Comparison of ENCODE assay signal across 1 cellular context in the genomic region with DNA sequence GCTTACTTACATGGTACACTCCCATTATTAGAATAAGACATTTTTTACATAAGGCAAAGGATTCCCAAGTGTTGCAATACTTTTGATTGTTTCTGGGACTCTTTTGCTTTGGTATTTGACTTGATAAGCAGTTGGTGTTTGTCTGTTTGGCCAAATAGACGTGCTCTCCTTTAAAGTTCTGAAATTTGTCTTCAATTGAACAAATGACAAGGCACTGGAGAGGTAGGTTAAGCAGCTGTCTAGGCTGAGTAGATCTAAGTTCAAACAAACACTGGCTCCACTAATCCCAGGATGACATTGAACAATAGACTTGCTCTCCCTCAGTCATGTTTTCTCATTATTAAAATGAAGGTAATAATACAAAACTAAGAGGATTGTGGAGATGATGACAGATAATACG.
TF ChIP-seq lines count a peak whose summit lies in the region.

No MANE protein-coding gene starts in this region.

TF ChIP-seq in HepG2, 621 proteins besides CTCF, POLR2A, EP300 and RAD21 (continued from another document and continues in another):
- TF ChIP-seq YEATS4 (CRISPR knock-in tag; IDR thresholded peaks at IDR 0.05; ENCODE audit: borderline replicate concordance) (no peak), KDM3A (CRISPR knock-in tag; IDR thresholded peaks at IDR 0.05; ENCODE audit: low read depth) (no peak), HMG20A (CRISPR knock-in tag; IDR thresholded peaks at IDR 0.05; ENCODE audit: borderline replicate concordance) (peak; percentile 71; the same call in 1 of the 2 replicates), NBN (conservative IDR thresholded peaks at IDR 0.05) (no peak), MXI1 (IDR thresholded peaks at IDR 0.05; ENCODE audit: borderline replicate concordance, low read depth, low read length) (no peak), ZBTB1 (CRISPR knock-in tag; IDR thresholded peaks at IDR 0.05; ENCODE audit: borderline replicate concordance) (no peak), ZMYM2 (CRISPR knock-in tag; IDR thresholded peaks at IDR 0.05) (no peak), ZMYM4 (CRISPR knock-in tag; IDR thresholded peaks at IDR 0.05) (peak; percentile 73), ZNF572 (CRISPR knock-in tag; IDR thresholded peaks at IDR 0.05) (no peak), ZFP36L1 (CRISPR knock-in tag; IDR thresholded peaks at IDR 0.05) (no peak), ESRRA (CRISPR knock-in tag; IDR thresholded peaks at IDR 0.05; ENCODE audit: low read depth) (0 out of 2 replicates have a peak, but pooled peaks have one; percentile 46), ZNF674 (CRISPR knock-in tag; IDR thresholded peaks at IDR 0.05; ENCODE audit: low read depth) (no peak), ZNF558 (CRISPR knock-in tag; IDR thresholded peaks at IDR 0.05; ENCODE audit: borderline replicate concordance) (no peak), ZNF205 (CRISPR knock-in tag; IDR thresholded peaks at IDR 0.05) (peak; percentile 24; the same call in 1 of the 2 replicates), REXO4 (CRISPR knock-in tag; IDR thresholded peaks at IDR 0.05; ENCODE audit: borderline replicate concordance) (no peak), ZBTB7A (CRISPR knock-in tag; IDR thresholded peaks at IDR 0.05) (no peak), SMARCE1 (IDR thresholded peaks at IDR 0.05; ENCODE audit: borderline replicate concordance) (no peak), SRSF4 (IDR thresholded peaks at IDR 0.05; ENCODE audit: low read depth, low read length, poor library complexity, severe bottlenecking) (no peak), HOXA9 (CRISPR knock-in tag; IDR thresholded peaks at IDR 0.05; ENCODE audit: borderline replicate concordance) (no peak), NCOA1 (CRISPR knock-in tag; IDR thresholded peaks at IDR 0.05) (no peak; the same call in 1 of the 2 replicates), SOX6 (IDR thresholded peaks at IDR 0.05) (no peak), SOX6 (CRISPR knock-in tag; IDR thresholded peaks at IDR 0.05) (peak; percentile 97), ZC3H4 (CRISPR knock-in tag; IDR thresholded peaks at IDR 0.05; ENCODE audit: borderline replicate concordance) (no peak), ZNF432 (CRISPR knock-in tag; IDR thresholded peaks at IDR 0.05; ENCODE audit: borderline replicate concordance) (no peak), TOPORS (CRISPR knock-in tag; IDR thresholded peaks at IDR 0.05) (0 out of 2 replicates have a peak, but pooled peaks have one; percentile 57), THAP11 (CRISPR knock-in tag; IDR thresholded peaks at IDR 0.05) (peak; percentile 36; the same call in 1 of the 2 replicates), EZH2 (conservative IDR thresholded peaks at IDR 0.05; ENCODE audit: low read depth, low read length) (no peak), ZMAT3 (CRISPR knock-in tag; conservative IDR thresholded peaks at IDR 0.05) (no peak), ZNF557 (CRISPR knock-in tag; IDR thresholded peaks at IDR 0.05) (no peak), ZNF737 (CRISPR knock-in tag; IDR thresholded peaks at IDR 0.05; ENCODE audit: borderline replicate concordance) (no peak), ZNF766 (CRISPR knock-in tag; IDR thresholded peaks at IDR 0.05; ENCODE audit: borderline replicate concordance) (no peak), ZNF629 (CRISPR knock-in tag; conservative IDR thresholded peaks at IDR 0.05) (no peak)
- TF ChIP-seq, protein P1, sequence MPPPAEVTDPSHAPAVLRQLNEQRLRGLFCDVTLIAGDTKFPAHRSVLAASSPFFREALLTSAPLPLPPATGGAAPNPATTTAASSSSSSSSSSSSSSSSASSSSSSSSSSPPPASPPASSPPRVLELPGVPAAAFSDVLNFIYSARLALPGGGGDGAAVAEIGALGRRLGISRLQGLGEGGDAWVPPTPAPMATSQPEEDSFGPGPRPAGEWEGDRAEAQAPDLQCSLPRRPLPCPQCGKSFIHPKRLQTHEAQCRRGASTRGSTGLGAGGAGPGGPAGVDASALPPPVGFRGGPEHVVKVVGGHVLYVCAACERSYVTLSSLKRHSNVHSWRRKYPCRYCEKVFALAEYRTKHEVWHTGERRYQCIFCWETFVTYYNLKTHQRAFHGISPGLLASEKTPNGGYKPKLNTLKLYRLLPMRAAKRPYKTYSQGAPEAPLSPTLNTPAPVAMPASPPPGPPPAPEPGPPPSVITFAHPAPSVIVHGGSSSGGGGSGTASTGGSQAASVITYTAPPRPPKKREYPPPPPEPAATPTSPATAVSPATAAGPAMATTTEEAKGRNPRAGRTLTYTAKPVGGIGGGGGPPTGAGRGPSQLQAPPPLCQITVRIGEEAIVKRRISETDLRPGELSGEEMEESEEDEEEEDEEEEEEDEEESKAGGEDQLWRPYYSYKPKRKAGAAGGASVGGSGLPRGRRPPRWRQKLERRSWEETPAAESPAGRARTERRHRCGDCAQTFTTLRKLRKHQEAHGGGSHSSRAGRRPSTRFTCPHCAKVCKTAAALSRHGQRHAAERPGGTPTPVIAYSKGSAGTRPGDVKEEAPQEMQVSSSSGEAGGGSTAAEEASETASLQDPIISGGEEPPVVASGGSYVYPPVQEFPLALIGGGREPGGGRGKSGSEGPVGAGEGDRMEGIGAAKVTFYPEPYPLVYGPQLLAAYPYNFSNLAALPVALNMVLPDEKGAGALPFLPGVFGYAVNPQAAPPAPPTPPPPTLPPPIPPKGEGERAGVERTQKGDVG (CRISPR knock-in tag; IDR thresholded peaks at IDR 0.05; ENCODE audit: borderline replicate concordance), result no peak
- TF ChIP-seq, protein P2, sequence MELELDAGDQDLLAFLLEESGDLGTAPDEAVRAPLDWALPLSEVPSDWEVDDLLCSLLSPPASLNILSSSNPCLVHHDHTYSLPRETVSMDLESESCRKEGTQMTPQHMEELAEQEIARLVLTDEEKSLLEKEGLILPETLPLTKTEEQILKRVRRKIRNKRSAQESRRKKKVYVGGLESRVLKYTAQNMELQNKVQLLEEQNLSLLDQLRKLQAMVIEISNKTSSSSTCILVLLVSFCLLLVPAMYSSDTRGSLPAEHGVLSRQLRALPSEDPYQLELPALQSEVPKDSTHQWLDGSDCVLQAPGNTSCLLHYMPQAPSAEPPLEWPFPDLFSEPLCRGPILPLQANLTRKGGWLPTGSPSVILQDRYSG (CRISPR knock-in tag; IDR thresholded peaks at IDR 0.05), result no peak
- TF ChIP-seq, protein P3, sequence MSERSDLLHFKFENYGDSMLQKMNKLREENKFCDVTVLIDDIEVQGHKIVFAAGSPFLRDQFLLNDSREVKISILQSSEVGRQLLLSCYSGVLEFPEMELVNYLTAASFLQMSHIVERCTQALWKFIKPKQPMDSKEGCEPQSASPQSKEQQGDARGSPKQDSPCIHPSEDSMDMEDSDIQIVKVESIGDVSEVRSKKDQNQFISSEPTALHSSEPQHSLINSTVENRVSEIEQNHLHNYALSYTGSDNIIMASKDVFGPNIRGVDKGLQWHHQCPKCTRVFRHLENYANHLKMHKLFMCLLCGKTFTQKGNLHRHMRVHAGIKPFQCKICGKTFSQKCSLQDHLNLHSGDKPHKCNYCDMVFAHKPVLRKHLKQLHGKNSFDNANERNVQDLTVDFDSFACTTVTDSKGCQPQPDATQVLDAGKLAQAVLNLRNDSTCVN (CRISPR knock-in tag; IDR thresholded peaks at IDR 0.05; ENCODE audit: borderline replicate concordance), result no peak
- TF ChIP-seq, protein P4, sequence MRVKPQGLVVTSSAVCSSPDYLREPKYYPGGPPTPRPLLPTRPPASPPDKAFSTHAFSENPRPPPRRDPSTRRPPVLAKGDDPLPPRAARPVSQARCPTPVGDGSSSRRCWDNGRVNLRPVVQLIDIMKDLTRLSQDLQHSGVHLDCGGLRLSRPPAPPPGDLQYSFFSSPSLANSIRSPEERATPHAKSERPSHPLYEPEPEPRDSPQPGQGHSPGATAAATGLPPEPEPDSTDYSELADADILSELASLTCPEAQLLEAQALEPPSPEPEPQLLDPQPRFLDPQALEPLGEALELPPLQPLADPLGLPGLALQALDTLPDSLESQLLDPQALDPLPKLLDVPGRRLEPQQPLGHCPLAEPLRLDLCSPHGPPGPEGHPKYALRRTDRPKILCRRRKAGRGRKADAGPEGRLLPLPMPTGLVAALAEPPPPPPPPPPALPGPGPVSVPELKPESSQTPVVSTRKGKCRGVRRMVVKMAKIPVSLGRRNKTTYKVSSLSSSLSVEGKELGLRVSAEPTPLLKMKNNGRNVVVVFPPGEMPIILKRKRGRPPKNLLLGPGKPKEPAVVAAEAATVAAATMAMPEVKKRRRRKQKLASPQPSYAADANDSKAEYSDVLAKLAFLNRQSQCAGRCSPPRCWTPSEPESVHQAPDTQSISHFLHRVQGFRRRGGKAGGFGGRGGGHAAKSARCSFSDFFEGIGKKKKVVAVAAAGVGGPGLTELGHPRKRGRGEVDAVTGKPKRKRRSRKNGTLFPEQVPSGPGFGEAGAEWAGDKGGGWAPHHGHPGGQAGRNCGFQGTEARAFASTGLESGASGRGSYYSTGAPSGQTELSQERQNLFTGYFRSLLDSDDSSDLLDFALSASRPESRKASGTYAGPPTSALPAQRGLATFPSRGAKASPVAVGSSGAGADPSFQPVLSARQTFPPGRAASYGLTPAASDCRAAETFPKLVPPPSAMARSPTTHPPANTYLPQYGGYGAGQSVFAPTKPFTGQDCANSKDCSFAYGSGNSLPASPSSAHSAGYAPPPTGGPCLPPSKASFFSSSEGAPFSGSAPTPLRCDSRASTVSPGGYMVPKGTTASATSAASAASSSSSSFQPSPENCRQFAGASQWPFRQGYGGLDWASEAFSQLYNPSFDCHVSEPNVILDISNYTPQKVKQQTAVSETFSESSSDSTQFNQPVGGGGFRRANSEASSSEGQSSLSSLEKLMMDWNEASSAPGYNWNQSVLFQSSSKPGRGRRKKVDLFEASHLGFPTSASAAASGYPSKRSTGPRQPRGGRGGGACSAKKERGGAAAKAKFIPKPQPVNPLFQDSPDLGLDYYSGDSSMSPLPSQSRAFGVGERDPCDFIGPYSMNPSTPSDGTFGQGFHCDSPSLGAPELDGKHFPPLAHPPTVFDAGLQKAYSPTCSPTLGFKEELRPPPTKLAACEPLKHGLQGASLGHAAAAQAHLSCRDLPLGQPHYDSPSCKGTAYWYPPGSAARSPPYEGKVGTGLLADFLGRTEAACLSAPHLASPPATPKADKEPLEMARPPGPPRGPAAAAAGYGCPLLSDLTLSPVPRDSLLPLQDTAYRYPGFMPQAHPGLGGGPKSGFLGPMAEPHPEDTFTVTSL (CRISPR knock-in tag; IDR thresholded peaks at IDR 0.05; ENCODE audit: borderline replicate concordance), result peak; percentile 85; the same call in 1 of the 2 replicates
- TF ChIP-seq, protein P5, sequence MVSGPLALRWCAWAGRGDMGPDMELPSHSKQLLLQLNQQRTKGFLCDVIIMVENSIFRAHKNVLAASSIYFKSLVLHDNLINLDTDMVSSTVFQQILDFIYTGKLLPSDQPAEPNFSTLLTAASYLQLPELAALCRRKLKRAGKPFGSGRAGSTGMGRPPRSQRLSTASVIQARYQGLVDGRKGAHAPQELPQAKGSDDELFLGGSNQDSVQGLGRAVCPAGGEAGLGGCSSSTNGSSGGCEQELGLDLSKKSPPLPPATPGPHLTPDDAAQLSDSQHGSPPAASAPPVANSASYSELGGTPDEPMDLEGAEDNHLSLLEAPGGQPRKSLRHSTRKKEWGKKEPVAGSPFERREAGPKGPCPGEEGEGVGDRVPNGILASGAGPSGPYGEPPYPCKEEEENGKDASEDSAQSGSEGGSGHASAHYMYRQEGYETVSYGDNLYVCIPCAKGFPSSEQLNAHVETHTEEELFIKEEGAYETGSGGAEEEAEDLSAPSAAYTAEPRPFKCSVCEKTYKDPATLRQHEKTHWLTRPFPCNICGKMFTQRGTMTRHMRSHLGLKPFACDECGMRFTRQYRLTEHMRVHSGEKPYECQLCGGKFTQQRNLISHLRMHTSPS (CRISPR knock-in tag; IDR thresholded peaks at IDR 0.05; ENCODE audit: low read depth), result no peak
- TF ChIP-seq, protein P6, sequence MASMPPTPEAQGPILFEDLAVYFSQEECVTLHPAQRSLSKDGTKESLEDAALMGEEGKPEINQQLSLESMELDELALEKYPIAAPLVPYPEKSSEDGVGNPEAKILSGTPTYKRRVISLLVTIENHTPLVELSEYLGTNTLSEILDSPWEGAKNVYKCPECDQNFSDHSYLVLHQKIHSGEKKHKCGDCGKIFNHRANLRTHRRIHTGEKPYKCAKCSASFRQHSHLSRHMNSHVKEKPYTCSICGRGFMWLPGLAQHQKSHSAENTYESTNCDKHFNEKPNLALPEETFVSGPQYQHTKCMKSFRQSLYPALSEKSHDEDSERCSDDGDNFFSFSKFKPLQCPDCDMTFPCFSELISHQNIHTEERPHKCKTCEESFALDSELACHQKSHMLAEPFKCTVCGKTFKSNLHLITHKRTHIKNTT (CRISPR knock-in tag; IDR thresholded peaks at IDR 0.05), result no peak
- TF ChIP-seq, protein P7, sequence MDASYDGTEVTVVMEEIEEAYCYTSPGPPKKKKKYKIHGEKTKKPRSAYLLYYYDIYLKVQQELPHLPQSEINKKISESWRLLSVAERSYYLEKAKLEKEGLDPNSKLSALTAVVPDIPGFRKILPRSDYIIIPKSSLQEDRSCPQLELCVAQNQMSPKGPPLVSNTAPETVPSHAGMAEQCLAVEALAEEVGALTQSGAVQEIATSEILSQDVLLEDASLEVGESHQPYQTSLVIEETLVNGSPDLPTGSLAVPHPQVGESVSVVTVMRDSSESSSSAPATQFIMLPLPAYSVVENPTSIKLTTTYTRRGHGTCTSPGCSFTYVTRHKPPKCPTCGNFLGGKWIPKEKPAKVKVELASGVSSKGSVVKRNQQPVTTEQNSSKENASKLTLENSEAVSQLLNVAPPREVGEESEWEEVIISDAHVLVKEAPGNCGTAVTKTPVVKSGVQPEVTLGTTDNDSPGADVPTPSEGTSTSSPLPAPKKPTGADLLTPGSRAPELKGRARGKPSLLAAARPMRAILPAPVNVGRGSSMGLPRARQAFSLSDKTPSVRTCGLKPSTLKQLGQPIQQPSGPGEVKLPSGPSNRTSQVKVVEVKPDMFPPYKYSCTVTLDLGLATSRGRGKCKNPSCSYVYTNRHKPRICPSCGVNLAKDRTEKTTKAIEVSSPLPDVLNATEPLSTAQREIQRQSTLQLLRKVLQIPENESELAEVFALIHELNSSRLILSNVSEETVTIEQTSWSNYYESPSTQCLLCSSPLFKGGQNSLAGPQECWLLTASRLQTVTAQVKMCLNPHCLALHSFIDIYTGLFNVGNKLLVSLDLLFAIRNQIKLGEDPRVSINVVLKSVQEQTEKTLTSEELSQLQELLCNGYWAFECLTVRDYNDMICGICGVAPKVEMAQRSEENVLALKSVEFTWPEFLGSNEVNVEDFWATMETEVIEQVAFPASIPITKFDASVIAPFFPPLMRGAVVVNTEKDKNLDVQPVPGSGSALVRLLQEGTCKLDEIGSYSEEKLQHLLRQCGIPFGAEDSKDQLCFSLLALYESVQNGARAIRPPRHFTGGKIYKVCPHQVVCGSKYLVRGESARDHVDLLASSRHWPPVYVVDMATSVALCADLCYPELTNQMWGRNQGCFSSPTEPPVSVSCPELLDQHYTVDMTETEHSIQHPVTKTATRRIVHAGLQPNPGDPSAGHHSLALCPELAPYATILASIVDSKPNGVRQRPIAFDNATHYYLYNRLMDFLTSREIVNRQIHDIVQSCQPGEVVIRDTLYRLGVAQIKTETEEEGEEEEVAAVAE (CRISPR knock-in tag; IDR thresholded peaks at IDR 0.05; ENCODE audit: borderline replicate concordance), result no peak
- TF ChIP-seq, protein P8, sequence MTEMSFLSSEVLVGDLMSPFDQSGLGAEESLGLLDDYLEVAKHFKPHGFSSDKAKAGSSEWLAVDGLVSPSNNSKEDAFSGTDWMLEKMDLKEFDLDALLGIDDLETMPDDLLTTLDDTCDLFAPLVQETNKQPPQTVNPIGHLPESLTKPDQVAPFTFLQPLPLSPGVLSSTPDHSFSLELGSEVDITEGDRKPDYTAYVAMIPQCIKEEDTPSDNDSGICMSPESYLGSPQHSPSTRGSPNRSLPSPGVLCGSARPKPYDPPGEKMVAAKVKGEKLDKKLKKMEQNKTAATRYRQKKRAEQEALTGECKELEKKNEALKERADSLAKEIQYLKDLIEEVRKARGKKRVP (CRISPR knock-in tag; IDR thresholded peaks at IDR 0.05), result peak in 1 of 2 experiments; percentile 37; a peak in 1 of 4 replicates
